8 cellular contexts compared by ENCODE assay signal in genomic region chr4:44725861-44726820, GRCh38.
A peak's percentile ranks its signal among the peaks of the same experiment; 100 is the strongest.
DNase-seq lines count a peak whose midpoint lies in the region; ATAC-seq and TF ChIP-seq lines count a peak whose summit lies in the region.

TSS of gene GNPDA2 (minus strand) at chr4:44726556. CDS start at chr4:44722207, 4,349 bp downstream.

- peak within 1 kb of the TSS; percentile 83 for H3K4me3 ChIP-seq in AG10803 (ENCODE audit: low read length)

- DNase-seq in AG10803 (ENCODE audit: low read depth) (peak; percentile 85), NCI-H446 treated with DMSO at 0.1 percent for 48 hours (lab: John Stamatoyannopoulos, UW) (peak; percentile 78)
- peak; percentile 73 to 80 for DNase-seq in activated CD4-positive, alpha-beta T cell treated with anti-CD3 and anti-CD28 coated beads for 4 hours
- peak; percentile 68 to 71 for DNase-seq in stimulated activated CD4-positive, alpha-beta T cell treated with anti-CD3 and anti-CD28 coated beads, Interleukin-1b, Interleukin-23, amount 100 ng/mL, for 4 hours (ENCODE audit: low read depth in 2 of 2)

- peak within 1 kb of the TSS; percentile 43 for H3K27ac ChIP-seq in cingulate gyrus (ENCODE audit: low read depth, low read length)
- peak within 1 kb of the TSS; percentile 71 for H3K27ac ChIP-seq in layer of hippocampus (ENCODE audit: low read depth, low read length)

- ATAC-seq in GM19043 (IDR thresholded peaks at IDR 0.05; ENCODE audit: low read depth, unreplicated experiment) (peak; percentile 90), HG03378 (IDR thresholded peaks at IDR 0.05; ENCODE audit: unreplicated experiment) (peak; percentile 80)

- TF ChIP-seq CTCF in AG10803 (conservative IDR thresholded peaks at IDR 0.05; ENCODE audit: low read length) = peak; percentile 39

- no peaks in the 10 kb centered on the region for H3K27me3 ChIP-seq in layer of hippocampus (ENCODE audit: control insufficient read depth, insufficient read depth, low read length)

Comparison
In these comparisons a context has a peak if more than half of its experiments do, and no peak if none do; other contexts are left out.
1. Peak in every context shown above with its lines: DNase-seq, ATAC-seq, H3K4me3 ChIP-seq and H3K27ac ChIP-seq.